ENCODE assay signal across 25 cellular contexts in genomic region chr22:47038206-47038835, GRCh38.
DNase-seq lines count a peak whose midpoint lies in the region; ATAC-seq and TF ChIP-seq lines count a peak whose summit lies in the region.
"Had no signal": no experiment of that assay in that cellular context is flagged by ENCODE, and none has a peak within 500 bp of the region (broad histone marks: within the 10 kb centered on the region; RNA-seq: fewer than 3 reads in every experiment).

No MANE protein-coding gene starts in this region.

- DNase-seq in activated naive CD8-positive, alpha-beta T cell treated with anti-CD3 and anti-CD28 coated beads, Interleukin-2, amount 50 U/mL, for 24 hours: no peak
- no peak for DNase-seq in activated naive CD8-positive, alpha-beta T cell treated with anti-CD3 and anti-CD28 coated beads for 36 hours
- DNase-seq in islet precursor cell (peak; percentile 65), osteoblast (ENCODE audit: insufficient read length, low spot score, missing footprints) (peak; percentile 58), aorta (peak; percentile 25 to 61), AML-193 (lab: John Stamatoyannopoulos, UW) (no peak), NCI-H1930 (lab: John Stamatoyannopoulos, UW) (no peak)
- DNase-seq: activated CD4-positive, alpha-beta T cell treated with anti-CD3 and anti-CD28 coated beads for 4 hours; activated CD8-positive, alpha-beta memory T cell treated with anti-CD3 and anti-CD28 coated beads for 24 hours; activated T-cell treated with anti-CD3 and anti-CD28 coated beads, Interleukin-2, amount 50 U/mL, for 24 hours; CD4-positive, CD25-positive, alpha-beta regulatory T cell; DND-41; foreskin fibroblast; KBM-7; mesendoderm; MM.1S; naive thymus-derived CD4-positive, alpha-beta T cell; NCI-H2029 treated with DMSO at 0.1 percent for 48 hours; stimulated activated CD4-positive, alpha-beta T cell treated with anti-CD3 and anti-CD28 coated beads, Interleukin-4, amount 100 ng/mL, for 4 hours; stimulated activated naive B cell treated with anti-CD40 and anti-IgM and Interleukin-4, amounts not matched to agents 10 μg/mL and 1 μg/mL and 100 μg/mL, for 72 hours had no signal

- H3K4me1 ChIP-seq in osteoblast (ENCODE audit: insufficient read depth, low read length): no peaks in the 10 kb centered on the region
- no peaks in the 10 kb centered on the region for H3K4me1 ChIP-seq in aorta (ENCODE audit: control insufficient read depth in 1 of 2, insufficient read depth in 2 of 2, low read length in 2 of 2)
- H3K4me1 ChIP-seq: HAP-1, heart right ventricle had no signal

- H3K9me3 Mint-ChIP-seq in activated naive CD8-positive, alpha-beta T cell treated with anti-CD3 and anti-CD28 coated beads, Interleukin-2, amount 50 U/mL, for 24 hours: no peaks in the 10 kb centered on the region
- H3K9me3 Mint-ChIP-seq in activated naive CD8-positive, alpha-beta T cell treated with anti-CD3 and anti-CD28 coated beads for 36 hours: no peaks in the 10 kb centered on the region
- H3K9me3 Mint-ChIP-seq: activated T-cell treated with anti-CD3 and anti-CD28 coated beads, Interleukin-2, amount 50 U/mL, for 24 hours; CD4-positive, CD25-positive, alpha-beta regulatory T cell; naive thymus-derived CD4-positive, alpha-beta T cell; stimulated activated naive B cell treated with anti-CD40 and anti-IgM and Interleukin-4, amounts not matched to agents 10 μg/mL and 1 μg/mL and 100 μg/mL, for 72 hours had no signal

- no peaks in the 10 kb centered on the region for H3K27me3 ChIP-seq in osteoblast (ENCODE audit: insufficient read depth, low read length)
- no peaks in the 10 kb centered on the region for H3K27me3 ChIP-seq in aorta (ENCODE audit: control insufficient read depth in 1 of 2, insufficient read depth in 2 of 2, low read length in 1 of 2)
- H3K27me3 ChIP-seq: cardiac muscle cell, heart right ventricle had no signal

- H3K27me3 Mint-ChIP-seq in activated naive CD8-positive, alpha-beta T cell treated with anti-CD3 and anti-CD28 coated beads, Interleukin-2, amount 50 U/mL, for 24 hours: no peaks in the 10 kb centered on the region
- no peaks in the 10 kb centered on the region for H3K27me3 Mint-ChIP-seq in activated naive CD8-positive, alpha-beta T cell treated with anti-CD3 and anti-CD28 coated beads for 36 hours
- H3K27me3 Mint-ChIP-seq: activated T-cell treated with anti-CD3 and anti-CD28 coated beads, Interleukin-2, amount 50 U/mL, for 24 hours; naive thymus-derived CD4-positive, alpha-beta T cell; stimulated activated naive B cell treated with anti-CD40 and anti-IgM and Interleukin-4, amounts not matched to agents 10 μg/mL and 1 μg/mL and 100 μg/mL, for 72 hours had no signal

- no peak for ATAC-seq in activated naive CD8-positive, alpha-beta T cell treated with anti-CD3 and anti-CD28 coated beads, Interleukin-2, amount 50 U/mL, for 24 hours
- ATAC-seq in aorta (ENCODE audit: low FRiP score) (no peak), HG03196 (IDR thresholded peaks at IDR 0.05; ENCODE audit: unreplicated experiment) (no peak)
- ATAC-seq: esophagus mucosa; heart right ventricle; naive thymus-derived CD4-positive, alpha-beta T cell; stimulated activated naive B cell treated with anti-CD40 and anti-IgM and Interleukin-4, amounts not matched to agents 10 μg/mL and 1 μg/mL and 100 μg/mL, for 72 hours had no signal

- H3K79me2 ChIP-seq in osteoblast (ENCODE audit: insufficient read depth, low read length): no peaks in the 10 kb centered on the region

- H2AFZ ChIP-seq in osteoblast (ENCODE audit: low read length): no peak overlapping the region

- H3K9me3 ChIP-seq in osteoblast (ENCODE audit: low read depth, low read length): no peaks in the 10 kb centered on the region
- no peaks in the 10 kb centered on the region for H3K9me3 ChIP-seq in aorta (ENCODE audit: control insufficient read depth, low read length)
- H3K9me3 ChIP-seq: HAP-1, heart right ventricle had no signal

- intact Hi-C loops in aorta (cut with DNase I): no loop called here

- no peak overlapping the region for H3K4me2 ChIP-seq in osteoblast (ENCODE audit: insufficient read depth, low read length)

- H3K36me3 ChIP-seq in osteoblast (ENCODE audit: insufficient read depth, low read length) (no peaks in the 10 kb centered on the region), aorta (ENCODE audit: control insufficient read depth in 1 of 2, insufficient read depth in 2 of 2, low read length in 1 of 2) (no peaks in the 10 kb centered on the region)
- H3K36me3 ChIP-seq: cardiac muscle cell, HAP-1 had no signal

- peaks cover 3% of the 10 kb centered on the region for H4K20me1 ChIP-seq in osteoblast (ENCODE audit: insufficient read depth, low read length)

- peaks cover 3% of the 10 kb centered on the region for H3K36me3 Mint-ChIP-seq in activated naive CD8-positive, alpha-beta T cell treated with anti-CD3 and anti-CD28 coated beads, Interleukin-2, amount 50 U/mL, for 24 hours (ENCODE audit: low read depth)
- H3K36me3 Mint-ChIP-seq in activated naive CD8-positive, alpha-beta T cell treated with anti-CD3 and anti-CD28 coated beads for 36 hours: peaks cover 1% of the 10 kb centered on the region

- no peak overlapping the region for H3K4me3 Mint-ChIP-seq in activated naive CD8-positive, alpha-beta T cell treated with anti-CD3 and anti-CD28 coated beads, Interleukin-2, amount 50 U/mL, for 24 hours
- no peak overlapping the region for H3K4me3 Mint-ChIP-seq in activated naive CD8-positive, alpha-beta T cell treated with anti-CD3 and anti-CD28 coated beads for 36 hours
- H3K4me3 Mint-ChIP-seq: activated T-cell treated with anti-CD3 and anti-CD28 coated beads, Interleukin-2, amount 50 U/mL, for 24 hours; CD4-positive, CD25-positive, alpha-beta regulatory T cell; naive thymus-derived CD4-positive, alpha-beta T cell; stimulated activated naive B cell treated with anti-CD40 and anti-IgM and Interleukin-4, amounts not matched to agents 10 μg/mL and 1 μg/mL and 100 μg/mL, for 72 hours had no signal

- TF ChIP-seq CTCF in osteoblast (IDR thresholded peaks at IDR 0.05; ENCODE audit: extremely low read depth, low read depth, low read length): no peak

- H3K27ac Mint-ChIP-seq in activated naive CD8-positive, alpha-beta T cell treated with anti-CD3 and anti-CD28 coated beads, Interleukin-2, amount 50 U/mL, for 24 hours: peak overlapping the region; percentile 21
- no peak overlapping the region for H3K27ac Mint-ChIP-seq in activated naive CD8-positive, alpha-beta T cell treated with anti-CD3 and anti-CD28 coated beads for 36 hours
- H3K27ac Mint-ChIP-seq: activated T-cell treated with anti-CD3 and anti-CD28 coated beads, Interleukin-2, amount 50 U/mL, for 24 hours; CD4-positive, CD25-positive, alpha-beta regulatory T cell; naive thymus-derived CD4-positive, alpha-beta T cell; stimulated activated naive B cell treated with anti-CD40 and anti-IgM and Interleukin-4, amounts not matched to agents 10 μg/mL and 1 μg/mL and 100 μg/mL, for 72 hours had no signal

- peaks cover 2% of the 10 kb centered on the region for H3K4me1 Mint-ChIP-seq in activated naive CD8-positive, alpha-beta T cell treated with anti-CD3 and anti-CD28 coated beads, Interleukin-2, amount 50 U/mL, for 24 hours
- peaks cover 9% of the 10 kb centered on the region for H3K4me1 Mint-ChIP-seq in activated naive CD8-positive, alpha-beta T cell treated with anti-CD3 and anti-CD28 coated beads for 36 hours

- H3K4me3 ChIP-seq in osteoblast (ENCODE audit: insufficient read depth, low read length) (no peak overlapping the region), aorta (ENCODE audit: low read length in 2 of 2) (no peak overlapping the region)
- H3K4me3 ChIP-seq: cardiac muscle cell, HAP-1, heart right ventricle had no signal

- WGBS in aorta, 2 donors: 91 to 92% methylated on average over 18 of the region's 18 CpGs

- H3K27ac ChIP-seq in osteoblast (ENCODE audit: low read depth, low read length): no peak overlapping the region
- H3K27ac ChIP-seq in aorta (ENCODE audit: low read depth in 1 of 2, low read length in 2 of 2): no peak overlapping the region
- H3K27ac ChIP-seq: cardiac muscle cell, heart right ventricle had no signal

Comparison
In these comparisons a context has a peak if more than half of its experiments do, and no peak if none do; other contexts are left out.
1. DNase-seq: peak in islet precursor cell (single experiment), osteoblast (single experiment) and aorta (2 of 2); none in activated naive CD8-positive, alpha-beta T cell treated with anti-CD3 and anti-CD28 coated beads, Interleukin-2, amount 50 U/mL, for 24 hours (single experiment), activated naive CD8-positive, alpha-beta T cell treated with anti-CD3 and anti-CD28 coated beads for 36 hours (single experiment), AML-193 (0 of 2) and NCI-H1930 (0 of 2).